In genomic region chr11:102306048-102306575, GRCh38 we compare ENCODE assay signal across 8 cellular contexts. TPM values are rescaled to one million over a fixed set of nuclear protein-coding genes. Genes with fewer than 3 reads are reported as not detected.
DNase-seq lines count a peak whose midpoint lies in the region; ATAC-seq and TF ChIP-seq lines count a peak whose summit lies in the region.

No MANE protein-coding gene starts in this region.

- no peak for TF ChIP-seq POLR2A in breast epithelium (IDR thresholded peaks at IDR 0.05)

- intact Hi-C loops in breast epithelium (cut with DNase I; ENCODE audit: low total_unique reads), result no loop called here

- peaks cover 0 to 7% of the 10 kb centered on the region in 2 donors for H3K9me3 ChIP-seq in breast epithelium

- DNase-seq in ELR (ENCODE audit: low read depth) (peak; percentile 44), NCI-H2196 treated with DMSO at 0.1 percent for 48 hours (lab: John Stamatoyannopoulos, UW; ENCODE audit: unreplicated experiment) (peak; percentile 19), breast epithelium (ENCODE audit: low spot score in 2 of 2) (peak in 1 of 2 donors; percentile 70), renal cortical epithelial cell (ENCODE audit: low read depth) (peak; percentile 89), SKM-1 treated with dmso at 0.1 percent for 144 hours (lab: John Stamatoyannopoulos, UW; ENCODE audit: unreplicated experiment) (no peak), NCI-H2171 (lab: John Stamatoyannopoulos, UW) (no peak)

- peaks cover 0 to 17% of the 10 kb centered on the region in 2 donors for H3K4me1 ChIP-seq in breast epithelium

- peak overlapping the region in 1 of 3 donors; percentile 21 for H3K4me3 ChIP-seq in breast epithelium

- H3K27ac ChIP-seq in breast epithelium, result peak overlapping the region; percentile 70 to 77

- H3K36me3 ChIP-seq in breast epithelium, result no peaks in the 10 kb centered on the region

- no peak for TF ChIP-seq CTCF in breast epithelium (IDR thresholded peaks at IDR 0.05)

- H3K27me3 ChIP-seq in breast epithelium, result no peaks in the 10 kb centered on the region

- ATAC-seq in GM21723 (IDR thresholded peaks at IDR 0.05; ENCODE audit: unreplicated experiment), result no peak
- ATAC-seq in GM18519 (IDR thresholded peaks at IDR 0.05; ENCODE audit: low FRiP score, unreplicated experiment), result no peak

RNA-seq across cellular contexts. Expression of gene BIRC3, which starts 11.2 kb away (rescaled TPM):
- total RNA-seq in breast epithelium (10 to 100 TPM in 2 of 3 donors, 1 to 10 TPM in 1; 2.6 to 30.0 (median 10.8) TPM), renal cortical epithelial cell (69.9 and 130 TPM in 2 replicates)

RNA-seq across cellular contexts. Expression of gene BIRC2, which starts 40.9 kb away (rescaled TPM):
- 10 to 100 TPM; 45.6 to 95.7 (median 48.5) TPM for total RNA-seq in breast epithelium
- total RNA-seq in renal cortical epithelial cell, result 125 and 146 TPM in 2 replicates

Comparison
In these comparisons a context has a peak if more than half of its experiments do, and no peak if none do; other contexts are left out.
1. DNase-seq: peak in ELR (single experiment), NCI-H2196 treated with DMSO at 0.1 percent for 48 hours (single experiment) and renal cortical epithelial cell (single experiment); none in SKM-1 treated with dmso at 0.1 percent for 144 hours (single experiment) and NCI-H2171 (single experiment).